ENCODE assay signal across 1 cellular context in the genomic region with DNA sequence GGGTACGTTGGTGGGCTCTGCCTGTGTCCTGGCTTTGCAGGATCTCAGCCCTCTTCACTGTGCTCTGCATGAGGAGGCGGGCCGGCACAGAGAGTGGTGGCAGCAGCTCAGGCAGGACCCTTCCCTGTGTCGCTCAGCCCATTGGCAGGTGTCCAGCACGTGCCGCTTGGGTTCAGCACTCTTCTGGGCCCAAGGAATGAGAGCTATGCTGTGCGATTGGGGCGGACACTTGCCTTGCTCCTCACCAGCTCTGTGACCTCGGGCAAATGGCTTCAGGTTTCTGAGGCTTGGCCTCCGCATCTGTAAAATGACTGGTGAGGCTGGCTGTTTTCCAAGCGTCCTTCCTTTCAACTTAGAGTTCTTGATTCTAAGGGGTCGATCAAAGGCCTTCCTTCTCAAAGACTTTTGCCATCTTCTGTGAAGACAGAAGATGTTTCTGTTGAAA.
TF ChIP-seq lines count a peak whose summit lies in the region.

No MANE protein-coding gene starts in this region.

TF ChIP-seq in H1, 55 proteins besides CTCF, POLR2A, EP300 and RAD21:
- TF ChIP-seq JUN (IDR thresholded peaks at IDR 0.05; ENCODE audit: low read depth, low read length): no peak
- no peak for TF ChIP-seq SRF (IDR thresholded peaks at IDR 0.05; ENCODE audit: low read depth, low read length)
- TF ChIP-seq CBX5 (IDR thresholded peaks at IDR 0.05; ENCODE audit: low read depth, low read length): no peak
- no peak for TF ChIP-seq HDAC2 (IDR thresholded peaks at IDR 0.05; ENCODE audit: borderline replicate concordance in 1 of 2, low read depth in 2 of 2, low read length in 2 of 2)
